In genomic region chr10:98445200-98445812, GRCh38 we compare ENCODE assay signal across 9 cellular contexts. TPM values are rescaled to one million over a fixed set of nuclear protein-coding genes. Genes with fewer than 3 reads are reported as not detected.
DNase-seq lines count a peak whose midpoint lies in the region; ATAC-seq, FAIRE-seq and TF ChIP-seq lines count a peak whose summit lies in the region.
"Had no signal": no experiment of that assay in that cellular context is flagged by ENCODE, and none has a peak within 500 bp of the region (broad histone marks: within the 10 kb centered on the region; RNA-seq: fewer than 3 reads in every experiment).

No MANE protein-coding gene starts in this region.

- peak overlapping the region; percentile 95; the same call in 1 of the 2 replicates for H3K4me2 ChIP-seq in KMS-11

- H2AFZ ChIP-seq in KMS-11 (ENCODE audit: low read depth) = no peak overlapping the region

- TF ChIP-seq CTCF in CD14-positive monocyte (IDR thresholded peaks at IDR 0.05) = no peak
- no peak for TF ChIP-seq CTCF in KMS-11 (conservative IDR thresholded peaks at IDR 0.05; ENCODE audit: low read depth, low read length)
- TF ChIP-seq CTCF in choroid plexus epithelial cell (conservative IDR thresholded peaks at IDR 0.05; ENCODE audit: low read depth, low read length) = no peak
- no peak for TF ChIP-seq CTCF in nephron progenitor cell (IDR thresholded peaks at IDR 0.05)
- TF ChIP-seq CTCF in D721Med (IDR thresholded peaks at IDR 0.05; ENCODE audit: insufficient read depth, missing control alignments) = no peak

- H3K36me3 Mint-ChIP-seq in CD14-positive monocyte (peaks cover 44 to 48% of the 10 kb centered on the region in 2 donors), nephron progenitor cell (ENCODE audit: low read depth) (peaks cover 42% of the 10 kb centered on the region)

- H3K79me2 ChIP-seq in KMS-11 (ENCODE audit: insufficient read depth, low read depth) = peaks cover 9% of the 10 kb centered on the region

- H3K36me3 ChIP-seq in KMS-11 (ENCODE audit: insufficient read depth) = peaks cover 5% of the 10 kb centered on the region; the same call in 1 of the 2 replicates

- H3K4me3 Mint-ChIP-seq in CD14-positive monocyte (peak overlapping the region; percentile 92 to 95), nephron progenitor cell (peak overlapping the region; percentile 84)

- H3K27ac Mint-ChIP-seq in CD14-positive monocyte (peak overlapping the region; percentile 12 to 96 (median 60)), nephron progenitor cell (peak overlapping the region; percentile 49)

- no peak overlapping the region for H3K9ac ChIP-seq in KMS-11

- H3K27ac ChIP-seq in KMS-11 = no peak overlapping the region

- DNase-seq in CD14-positive monocyte (ENCODE audit: low spot score) = no peak
- DNase-seq in choroid plexus epithelial cell (ENCODE audit: low read depth) = no peak
- DNase-seq in nephron progenitor cell = no peak
- no peak for DNase-seq in NCI-H1417 treated with DMSO at 0.1 percent for 48 hours (lab: John Stamatoyannopoulos, UW)
- no peak for DNase-seq in mucosa of gallbladder (ENCODE audit: low spot score)
- DNase-seq in D721Med (ENCODE audit: insufficient read length, low spot score) = no peak
- DNase-seq: NCI-H510A had no signal

- peaks cover 11% of the 10 kb centered on the region for H3K4me1 ChIP-seq in KMS-11 (ENCODE audit: low read depth, poor library complexity, severe bottlenecking)

- intact Hi-C loops in CD14-positive monocyte (cut with micrococcal nuclease) = no loop called here

- H3K9me3 Mint-ChIP-seq in CD14-positive monocyte (peaks cover 0 to 6% (median 0%) of the 10 kb centered on the region in 7 donors), nephron progenitor cell (no peaks in the 10 kb centered on the region)

- no peaks in the 10 kb centered on the region for H4K20me1 ChIP-seq in KMS-11 (ENCODE audit: insufficient read depth)

- no peak for FAIRE-seq in D721Med (lab: Jason Lieb, UNC)

- H3K4me3 ChIP-seq in KMS-11 (IDR thresholded peaks at IDR 0.05; ENCODE audit: insufficient read depth, low read depth, low read length) (no peak overlapping the region), choroid plexus epithelial cell (ENCODE audit: low read depth, low read length) (peak overlapping the region; percentile 93)

- H3K27me3 Mint-ChIP-seq in CD14-positive monocyte (ENCODE audit: low read depth in 3 of 3) (peaks cover 1 to 6% (median 2%) of the 10 kb centered on the region in 3 donors), nephron progenitor cell (ENCODE audit: low read depth, poor library complexity) (peaks cover 10% of the 10 kb centered on the region)

- no peaks in the 10 kb centered on the region for H3K27me3 ChIP-seq in KMS-11 (ENCODE audit: insufficient read depth, low read depth)

- H3K4me1 Mint-ChIP-seq in CD14-positive monocyte (peaks cover 46% of the 10 kb centered on the region), nephron progenitor cell (peaks cover 20% of the 10 kb centered on the region)

- ATAC-seq in HG03460 (IDR thresholded peaks at IDR 0.05; ENCODE audit: unreplicated experiment) = no peak

RNA-seq across cellular contexts. Expression of gene HPS1, which starts 1.4 kb away (rescaled TPM):
- polyA plus RNA-seq in CD14-positive monocyte = 10 to 100 TPM; 73.0 to 85.2 TPM
- total RNA-seq in mucosa of gallbladder = 83.2 TPM

RNA-seq across cellular contexts. Expression of gene PYROXD2, which starts 30.3 kb away (rescaled TPM):
- under 1 TPM; 0.27 to 1.00 TPM for polyA plus RNA-seq in CD14-positive monocyte
- total RNA-seq in mucosa of gallbladder = 23.1 TPM
